ENCODE assay signal across 16 cellular contexts in the genomic region with DNA sequence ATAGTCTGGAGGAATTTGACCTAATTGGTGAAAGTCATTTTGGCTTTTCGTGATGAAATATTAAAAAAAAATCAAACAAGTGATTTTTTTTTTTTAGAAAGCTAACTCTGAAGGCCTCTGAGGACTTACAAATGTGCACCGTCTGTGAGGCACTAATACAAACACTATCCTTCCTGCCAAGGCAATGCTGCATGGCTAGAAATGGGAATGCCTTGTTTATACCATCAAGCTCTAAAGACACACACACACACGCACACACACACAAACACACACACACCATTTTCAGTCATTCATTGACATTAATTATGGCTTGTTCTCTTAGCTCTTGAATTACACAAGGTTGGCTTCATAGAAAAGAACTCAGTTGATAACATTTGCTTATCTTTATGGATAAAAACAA.
"Had no signal": no experiment of that assay in that cellular context is flagged by ENCODE, and none has a peak within 500 bp of the region (broad histone marks: within the 10 kb centered on the region; RNA-seq: fewer than 3 reads in every experiment).

No MANE protein-coding gene starts in this region.

- DNase-seq: activated CD4-positive, alpha-beta memory T cell treated with anti-CD3 and anti-CD28 coated beads, Interleukin-2, amount 10 ng/mL, durations not matched to agents 7 days and 5 days; activated CD4-positive, alpha-beta T cell treated with anti-CD3 and anti-CD28 coated beads for 1 hour; activated naive CD8-positive, alpha-beta T cell treated with anti-CD3 and anti-CD28 coated beads, Interleukin-2, amount 10 ng/mL, durations not matched to agents 7 days and 5 days; activated T-cell treated with anti-CD3 and anti-CD28 coated beads, Interleukin-2, amount 50 U/mL, for 48 hours; cortex of kidney; effector memory CD4-positive, alpha-beta T cell; immature natural killer cell; left colon; occipital lobe; psoas muscle; stimulated activated CD4-positive, alpha-beta T cell treated with anti-CD3 and anti-CD28 coated beads, Interleukin-4, amount 100 ng/mL, for 1 hour; stimulated activated CD8-positive, alpha-beta memory T cell treated with anti-CD3 and anti-CD28 coated beads, Interleukin-4, amount 100 ng/mL, for 48 hours; T-helper 9 cell; upper lobe of left lung had no signal

- H3K36me3 ChIP-seq: ascending aorta, upper lobe of left lung had no signal

- H3K27ac ChIP-seq: ascending aorta, foreskin keratinocyte, psoas muscle, upper lobe of left lung had no signal

- H3K4me1 ChIP-seq: ascending aorta, foreskin keratinocyte, psoas muscle, upper lobe of left lung had no signal

- H3K27me3 ChIP-seq: ascending aorta, foreskin keratinocyte, upper lobe of left lung had no signal

- H3K4me3 ChIP-seq: ascending aorta, psoas muscle, upper lobe of left lung had no signal
